Comparison of ENCODE assay signal across 24 cellular contexts in genomic region chr7:126972571-126972970, GRCh38.
"Had no signal": no experiment of that assay in that cellular context is flagged by ENCODE, and none has a peak within 500 bp of the region (broad histone marks: within the 10 kb centered on the region; RNA-seq: fewer than 3 reads in every experiment).

No MANE protein-coding gene starts in this region.

- H3K27ac Mint-ChIP-seq: mesothelial cell of epicardium; naive B cell; natural killer cell; nephron progenitor cell; progenitor cell of endocrine pancreas; stimulated activated naive B cell treated with anti-CD40 and anti-IgM and Interleukin-4, amounts not matched to agents 10 μg/mL and 1 μg/mL and 100 μg/mL, for 72 hours had no signal

- H3K9me3 ChIP-seq: left ventricle myocardium inferior, ovary, right atrium auricular region, right lobe of liver, stomach, testis, thyroid gland, transverse colon, upper lobe of left lung, vagina had no signal

- ATAC-seq: natural killer cell; right lobe of liver; stimulated activated naive B cell treated with anti-CD40 and anti-IgM and Interleukin-4, amounts not matched to agents 10 μg/mL and 1 μg/mL and 100 μg/mL, for 72 hours; stimulated activated naive CD8-positive, alpha-beta T cell treated with anti-CD3 and anti-CD28 coated beads, Interleukin-15, Interleukin-2, amounts not matched to agents 100 U/mL and 50 U/mL, for 24 hours had no signal

- H3K4me1 ChIP-seq: left ventricle myocardium inferior, right atrium auricular region, right lobe of liver, stomach, testis, thyroid gland, transverse colon, upper lobe of left lung, vagina had no signal

- H3K27ac ChIP-seq: left ventricle myocardium inferior, ovary, right atrium auricular region, right lobe of liver, stomach, testis, thyroid gland, transverse colon, upper lobe of left lung, vagina had no signal

- H3K4me3 Mint-ChIP-seq: mesothelial cell of epicardium; naive B cell; natural killer cell; nephron progenitor cell; stimulated activated naive B cell treated with anti-CD40 and anti-IgM and Interleukin-4, amounts not matched to agents 10 μg/mL and 1 μg/mL and 100 μg/mL, for 72 hours had no signal

- H3K4me1 Mint-ChIP-seq: mesothelial cell of epicardium; naive B cell; natural killer cell; nephron progenitor cell; stimulated activated naive B cell treated with anti-CD40 and anti-IgM and Interleukin-4, amounts not matched to agents 10 μg/mL and 1 μg/mL and 100 μg/mL, for 72 hours had no signal

- H3K9me3 Mint-ChIP-seq: mesothelial cell of epicardium, nephron progenitor cell had no signal

- H3K36me3 ChIP-seq: left ventricle myocardium inferior, ovary, right atrium auricular region, right lobe of liver, stomach, thyroid gland, transverse colon, upper lobe of left lung, vagina had no signal

- DNase-seq: islet precursor cell; left ventricle myocardium inferior; mesendoderm; naive B cell; natural killer cell; nephron progenitor cell; ovary; right lobe of liver; stimulated activated CD4-positive, alpha-beta T cell treated with anti-CD3 and anti-CD28 coated beads, Interleukin-12 subunit alpha, Interleukin-12 subunit beta, amount 100 ng/mL, for 4 hours; stimulated activated CD4-positive, alpha-beta T cell treated with anti-CD3 and anti-CD28 coated beads, Interleukin-15, amount 100 ng/mL, for 24 hours; stimulated activated CD4-positive, alpha-beta T cell treated with anti-CD3 and anti-CD28 coated beads, Interleukin-2, amount 100 ng/mL, for 24 hours; stimulated activated CD4-positive, alpha-beta T cell treated with anti-CD3 and anti-CD28 coated beads, Interleukin-4, amount 100 ng/mL, for 1 hour; stimulated activated naive B cell treated with anti-CD40 and anti-IgM and Interleukin-4, amounts not matched to agents 10 μg/mL and 1 μg/mL and 100 μg/mL, for 72 hours; stimulated activated naive CD8-positive, alpha-beta T cell treated with anti-CD3 and anti-CD28 coated beads, Interleukin-15, Interleukin-2, amounts not matched to agents 100 U/mL and 50 U/mL, for 24 hours; stomach; testis; thyroid gland; transverse colon; upper lobe of left lung had no signal

- H3K27me3 Mint-ChIP-seq: naive B cell; progenitor cell of endocrine pancreas; stimulated activated naive B cell treated with anti-CD40 and anti-IgM and Interleukin-4, amounts not matched to agents 10 μg/mL and 1 μg/mL and 100 μg/mL, for 72 hours had no signal

- H3K4me3 ChIP-seq: left ventricle myocardium inferior, lung, ovary, right atrium auricular region, right lobe of liver, stomach, testis, thyroid gland, transverse colon, upper lobe of left lung, vagina had no signal

- H3K27me3 ChIP-seq: ovary, right atrium auricular region, right lobe of liver, stomach, testis, thyroid gland, transverse colon, upper lobe of left lung, vagina had no signal

- H3K36me3 Mint-ChIP-seq: mesothelial cell of epicardium; naive B cell; natural killer cell; stimulated activated naive B cell treated with anti-CD40 and anti-IgM and Interleukin-4, amounts not matched to agents 10 μg/mL and 1 μg/mL and 100 μg/mL, for 72 hours had no signal
